Comparison of ENCODE assay signal across 29 cellular contexts in genomic region chr17:53630638-53631037, GRCh38.
"Had no signal": no experiment of that assay in that cellular context is flagged by ENCODE, and none has a peak within 500 bp of the region (broad histone marks: within the 10 kb centered on the region; RNA-seq: fewer than 3 reads in every experiment).

No MANE protein-coding gene starts in this region.

- H3K9me3 ChIP-seq: breast epithelium, gastrocnemius medialis, testis, transverse colon had no signal

- H3K27me3 ChIP-seq: breast epithelium, gastrocnemius medialis, testis, transverse colon had no signal

- H3K4me1 Mint-ChIP-seq: activated CD4-positive, alpha-beta T cell treated with anti-CD3 and anti-CD28 coated beads for 36 hours; activated CD8-positive, alpha-beta memory T cell treated with anti-CD3 and anti-CD28 coated beads, Interleukin-2, amount 10 ng/mL, durations not matched to agents 7 days and 5 days; activated naive CD4-positive, alpha-beta T cell treated with anti-CD3 and anti-CD28 coated beads, Interleukin-2, amount 50 U/mL, for 24 hours; activated naive CD8-positive, alpha-beta T cell treated with anti-CD3 and anti-CD28 coated beads, Interleukin-2, amount 50 U/mL, for 24 hours; naive B cell had no signal

- ATAC-seq: activated CD4-positive, alpha-beta T cell treated with anti-CD3 and anti-CD28 coated beads for 36 hours; activated CD8-positive, alpha-beta memory T cell treated with anti-CD3 and anti-CD28 coated beads, Interleukin-2, amount 10 ng/mL, durations not matched to agents 7 days and 5 days; activated CD8-positive, alpha-beta T cell treated with anti-CD3 and anti-CD28 coated beads, Interleukin-2, amount 10 ng/mL, durations not matched to agents 7 days and 5 days; activated naive CD8-positive, alpha-beta T cell treated with anti-CD3 and anti-CD28 coated beads, Interleukin-2, amount 50 U/mL, for 24 hours; gastrocnemius medialis; left colon; right cardiac atrium had no signal

- H3K79me2 ChIP-seq: parathyroid adenoma had no signal

- H2AFZ ChIP-seq: parathyroid adenoma had no signal

- H3K4me1 ChIP-seq: breast epithelium, gastrocnemius medialis, parathyroid adenoma, testis, transverse colon had no signal

- H3K27me3 Mint-ChIP-seq: activated CD4-positive, alpha-beta T cell treated with anti-CD3 and anti-CD28 coated beads for 36 hours; activated CD8-positive, alpha-beta memory T cell treated with anti-CD3 and anti-CD28 coated beads, Interleukin-2, amount 10 ng/mL, durations not matched to agents 7 days and 5 days; activated naive CD4-positive, alpha-beta T cell treated with anti-CD3 and anti-CD28 coated beads, Interleukin-2, amount 50 U/mL, for 24 hours; activated naive CD8-positive, alpha-beta T cell treated with anti-CD3 and anti-CD28 coated beads, Interleukin-2, amount 50 U/mL, for 24 hours; dendritic cell treated with granulocyte-macrophage colony-stimulating factor and Interleukin-4, amounts not matched to agents 40 ng/mL and 50 ng/mL, for 4 days; naive B cell had no signal

- H3K4me3 ChIP-seq: breast epithelium, gastrocnemius medialis, testis, transverse colon had no signal

- H3K27ac ChIP-seq: breast epithelium, epithelial cell of prostate, gastrocnemius medialis, parathyroid adenoma, testis, transverse colon had no signal

- H3K27ac Mint-ChIP-seq: activated CD4-positive, alpha-beta T cell treated with anti-CD3 and anti-CD28 coated beads for 36 hours; activated CD8-positive, alpha-beta memory T cell treated with anti-CD3 and anti-CD28 coated beads, Interleukin-2, amount 10 ng/mL, durations not matched to agents 7 days and 5 days; activated CD8-positive, alpha-beta T cell treated with anti-CD3 and anti-CD28 coated beads, Interleukin-2, amount 10 ng/mL, durations not matched to agents 7 days and 5 days; activated naive CD4-positive, alpha-beta T cell treated with anti-CD3 and anti-CD28 coated beads, Interleukin-2, amount 50 U/mL, for 24 hours; activated naive CD8-positive, alpha-beta T cell treated with anti-CD3 and anti-CD28 coated beads, Interleukin-2, amount 50 U/mL, for 24 hours; activated T-helper 2 cell treated with anti-CD3 and anti-CD28 coated beads, Interferon-gamma antibody, Interleukin-2, Interleukin-4, amounts not matched to agents 10 μg/mL and 5 μg/mL and 100 μg/mL, durations not matched to agents 14 hours and 24 hours and 36 hours; dendritic cell treated with granulocyte-macrophage colony-stimulating factor and Interleukin-4, amounts not matched to agents 40 ng/mL and 50 ng/mL, for 4 days; mesothelial cell of epicardium; naive B cell had no signal

- H3K36me3 ChIP-seq: breast epithelium, gastrocnemius medialis, transverse colon had no signal

- H3K4me3 Mint-ChIP-seq: activated CD4-positive, alpha-beta T cell treated with anti-CD3 and anti-CD28 coated beads for 36 hours; activated CD8-positive, alpha-beta memory T cell treated with anti-CD3 and anti-CD28 coated beads, Interleukin-2, amount 10 ng/mL, durations not matched to agents 7 days and 5 days; activated CD8-positive, alpha-beta T cell treated with anti-CD3 and anti-CD28 coated beads, Interleukin-2, amount 10 ng/mL, durations not matched to agents 7 days and 5 days; activated naive CD4-positive, alpha-beta T cell treated with anti-CD3 and anti-CD28 coated beads, Interleukin-2, amount 50 U/mL, for 24 hours; activated naive CD8-positive, alpha-beta T cell treated with anti-CD3 and anti-CD28 coated beads, Interleukin-2, amount 50 U/mL, for 24 hours; dendritic cell treated with granulocyte-macrophage colony-stimulating factor and Interleukin-4, amounts not matched to agents 40 ng/mL and 50 ng/mL, for 4 days; mesothelial cell of epicardium; naive B cell had no signal

- DNase-seq: activated CD4-positive, alpha-beta T cell treated with anti-CD3 and anti-CD28 coated beads for 36 hours; activated CD4-positive, CD25-positive, alpha-beta regulatory T cell; activated CD8-positive, alpha-beta memory T cell treated with anti-CD3 and anti-CD28 coated beads, Interleukin-2, amount 10 ng/mL, durations not matched to agents 7 days and 5 days; activated CD8-positive, alpha-beta T cell treated with anti-CD3 and anti-CD28 coated beads, Interleukin-2, amount 10 ng/mL, durations not matched to agents 7 days and 5 days; activated naive CD8-positive, alpha-beta T cell treated with anti-CD3 and anti-CD28 coated beads, Interleukin-2, amount 50 U/mL, for 24 hours; activated T-cell treated with anti-CD3 and anti-CD28 coated beads, Interleukin-2, amount 50 U/mL, for 48 hours; amygdala; central memory CD4-positive, alpha-beta T cell; effector CD4-positive, alpha-beta T cell; gastrocnemius medialis; glutamatergic neuron; kidney; left colon; mammary epithelial cell; naive B cell; occipital lobe; right cardiac atrium; stimulated activated CD4-positive, alpha-beta T cell treated with anti-CD3 and anti-CD28 coated beads, Interleukin-15, amount 100 ng/mL, for 24 hours; stimulated activated CD4-positive, alpha-beta T cell treated with anti-CD3 and anti-CD28 coated beads, Interleukin-2, amount 100 ng/mL, for 24 hours; stimulated activated naive CD4-positive, alpha-beta T cell; testis; transverse colon had no signal

- H3K9ac ChIP-seq: parathyroid adenoma had no signal

- H3K36me3 Mint-ChIP-seq: activated CD8-positive, alpha-beta memory T cell treated with anti-CD3 and anti-CD28 coated beads, Interleukin-2, amount 10 ng/mL, durations not matched to agents 7 days and 5 days; activated naive CD4-positive, alpha-beta T cell treated with anti-CD3 and anti-CD28 coated beads, Interleukin-2, amount 50 U/mL, for 24 hours; mesothelial cell of epicardium; naive B cell had no signal

- H3K9me3 Mint-ChIP-seq: dendritic cell treated with granulocyte-macrophage colony-stimulating factor and Interleukin-4, amounts not matched to agents 40 ng/mL and 50 ng/mL, for 4 days; mesothelial cell of epicardium had no signal
